ENCODE assay signal across 11 cellular contexts in the genomic region with DNA sequence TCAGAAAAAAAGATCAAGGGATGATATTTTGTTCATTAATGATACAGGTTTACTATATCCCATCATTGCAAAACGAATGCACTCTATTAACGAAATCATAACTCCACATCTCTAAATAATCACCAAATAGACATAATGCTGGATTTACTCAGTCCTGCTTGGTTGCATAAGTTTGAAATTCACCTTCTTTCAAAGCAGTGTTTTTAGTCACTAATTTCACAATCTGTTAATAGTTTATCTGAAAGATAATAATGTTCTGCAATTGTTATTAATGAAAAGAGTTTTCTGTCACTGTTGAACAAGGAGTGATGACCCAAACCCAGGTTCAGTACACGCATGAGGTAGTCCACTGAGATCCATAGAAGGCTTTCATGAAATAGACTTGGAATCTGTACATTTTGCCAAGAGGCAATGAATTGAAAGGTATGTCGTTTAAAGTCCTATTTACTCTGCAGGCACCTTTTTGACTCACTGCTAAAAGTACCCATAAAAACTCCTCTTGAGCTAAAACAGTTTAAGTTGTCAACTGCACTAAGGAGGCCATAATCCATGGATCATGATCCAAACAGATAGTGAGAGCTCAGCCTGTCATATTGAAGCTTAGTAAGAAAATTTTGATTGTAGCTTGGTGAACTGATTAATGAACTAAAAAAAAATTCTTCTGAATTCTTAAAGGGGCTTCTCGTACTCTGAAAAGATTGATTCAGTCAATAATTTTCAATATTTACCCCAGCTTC.
DNase-seq lines count a peak whose midpoint lies in the region; ATAC-seq, FAIRE-seq and TF ChIP-seq lines count a peak whose summit lies in the region.
"Had no signal": no experiment of that assay in that cellular context is flagged by ENCODE, and none has a peak within 500 bp of the region (broad histone marks: within the 10 kb centered on the region; RNA-seq: fewer than 3 reads in every experiment).

No MANE protein-coding gene starts in this region.

- H3K4me3 ChIP-seq in muscle layer of colon (ENCODE audit: low read depth in 1 of 2, low read length in 2 of 2), result no peak overlapping the region

- peak; percentile 7 for ATAC-seq in CD4-positive, alpha-beta T cell (ENCODE audit: poor library complexity)
- ATAC-seq in WTC11, result no peak
- ATAC-seq in HG03439 (IDR thresholded peaks at IDR 0.05; ENCODE audit: unreplicated experiment), result no peak

- peak; percentile 38 for FAIRE-seq in H54 (lab: Jason Lieb, UNC)

- no peaks in the 10 kb centered on the region for H3K9me3 Mint-ChIP-seq in CD4-positive, alpha-beta T cell
- H3K9me3 Mint-ChIP-seq in activated CD4-positive, alpha-beta memory T cell treated with anti-CD3 and anti-CD28 coated beads for 36 hours, result no peaks in the 10 kb centered on the region
- H3K9me3 Mint-ChIP-seq in WTC11, result no peaks in the 10 kb centered on the region

- DNase-seq in CD4-positive, alpha-beta T cell, result no peak
- no peak for DNase-seq in H54 (ENCODE audit: insufficient read length, low spot score)
- no peak for DNase-seq in activated CD4-positive, alpha-beta memory T cell treated with anti-CD3 and anti-CD28 coated beads for 36 hours
- DNase-seq in WTC11 (ENCODE audit: low spot score), result no peak
- no peak for DNase-seq in HUDEP-2 (lab: John Stamatoyannopoulos, UW; ENCODE audit: unreplicated experiment in 76 of 76)
- DNase-seq in NCI-H526 (lab: John Stamatoyannopoulos, UW), result no peak
- DNase-seq: DMS 273 treated with DMSO at 0.1 percent for 48 hours, NCI-H2107, trophoblast cell had no signal

- no peak for TF ChIP-seq POLR2A in H54 (IDR thresholded peaks at IDR 0.05; ENCODE audit: low read depth, low read length)

- intact Hi-C loops in CD4-positive, alpha-beta T cell (cut with DNase I, micrococcal nuclease), result loop anchor here in 1 of 2 experiments (2.0 kb wide), 1 partner anchor 52 kb away; no protein-coding TSS in a partner anchor
- intact Hi-C loops in activated CD4-positive, alpha-beta memory T cell treated with anti-CD3 and anti-CD28 coated beads for 36 hours (cut with micrococcal nuclease), result loop anchor here (1.0 to 2.0 kb wide), 3 partner anchors 16 to 66 kb away; no protein-coding TSS in a partner anchor

- no peaks in the 10 kb centered on the region for H3K27me3 Mint-ChIP-seq in CD4-positive, alpha-beta T cell
- H3K27me3 Mint-ChIP-seq in activated CD4-positive, alpha-beta memory T cell treated with anti-CD3 and anti-CD28 coated beads for 36 hours, result no peaks in the 10 kb centered on the region
- no peaks in the 10 kb centered on the region for H3K27me3 Mint-ChIP-seq in WTC11 (ENCODE audit: low read depth)

- H3K9me3 ChIP-seq in CD4-positive, alpha-beta T cell (ENCODE audit: control insufficient read depth, low read length), result no peaks in the 10 kb centered on the region
- H3K9me3 ChIP-seq in muscle layer of colon (ENCODE audit: low read length), result no peaks in the 10 kb centered on the region

- peaks cover 87% of the 10 kb centered on the region for H3K4me1 Mint-ChIP-seq in CD4-positive, alpha-beta T cell (ENCODE audit: low read depth)
- H3K4me1 Mint-ChIP-seq in activated CD4-positive, alpha-beta memory T cell treated with anti-CD3 and anti-CD28 coated beads for 36 hours (ENCODE audit: low read depth), result peaks cover 80% of the 10 kb centered on the region
- H3K4me1 Mint-ChIP-seq in WTC11, result no peaks in the 10 kb centered on the region

- TF ChIP-seq CTCF in CD4-positive, alpha-beta T cell (IDR thresholded peaks at IDR 0.05), result no peak
- no peak for TF ChIP-seq CTCF in WTC11 (IDR thresholded peaks at IDR 0.05)

- no peaks in the 10 kb centered on the region for H3K27me3 ChIP-seq in CD4-positive, alpha-beta T cell (ENCODE audit: control insufficient read depth, insufficient read depth, low read length)
- no peaks in the 10 kb centered on the region for H3K27me3 ChIP-seq in muscle layer of colon (ENCODE audit: control insufficient read depth in 1 of 2, insufficient read depth in 2 of 2, low read length in 2 of 2)

- H3K4me3 Mint-ChIP-seq in CD4-positive, alpha-beta T cell, result peak overlapping the region; percentile 90
- H3K4me3 Mint-ChIP-seq in activated CD4-positive, alpha-beta memory T cell treated with anti-CD3 and anti-CD28 coated beads for 36 hours, result peak overlapping the region; percentile 78
- H3K4me3 Mint-ChIP-seq in WTC11, result no peak overlapping the region

- H3K9ac ChIP-seq in muscle layer of colon (ENCODE audit: low read length), result no peak overlapping the region

- POLR2A ChIA-PET in CD4-positive, alpha-beta T cell (lab: Charles Lee), result interaction anchor here (0.6 to 2.9 kb wide), 29 partner anchors 9 to 213 kb away, joined by 3 to 52 read pairs (median 4); partner anchors contain the start of gene MBNL1
- POLR2A ChIA-PET in activated CD4-positive, alpha-beta memory T cell treated with anti-CD3 and anti-CD28 coated beads for 36 hours (lab: Charles Lee), result interaction anchor here (0.6 to 2.8 kb wide), 9 partner anchors 9 to 87 kb away, joined by 3 to 16 read pairs (median 3); partner anchors contain the start of gene MBNL1
- POLR2A ChIA-PET in WTC11 (lab: Charles Lee), result no interaction called here

- H3K27ac Mint-ChIP-seq in CD4-positive, alpha-beta T cell, result peak overlapping the region; percentile 96
- H3K27ac Mint-ChIP-seq in activated CD4-positive, alpha-beta memory T cell treated with anti-CD3 and anti-CD28 coated beads for 36 hours, result peak overlapping the region; percentile 85
- H3K27ac Mint-ChIP-seq in WTC11, result no peak overlapping the region

- peak overlapping the region; percentile 42 for H3K27ac ChIP-seq in CD4-positive, alpha-beta T cell (ENCODE audit: low read depth, low read length)
- peak overlapping the region; percentile 28 for H3K27ac ChIP-seq in muscle layer of colon (ENCODE audit: low read depth, low read length)

- CTCF ChIA-PET in CD4-positive, alpha-beta T cell (lab: Charles Lee), result interaction anchor here (1.0 to 1.2 kb wide), 3 partner anchors 9 to 251 kb away, joined by 3 to 5 read pairs (median 3); no protein-coding TSS in a partner anchor
- CTCF ChIA-PET in activated CD4-positive, alpha-beta memory T cell treated with anti-CD3 and anti-CD28 coated beads for 36 hours (lab: Charles Lee), result interaction anchor here (0.7 to 1.8 kb wide), 12 partner anchors 9 to 274 kb away, joined by 3 to 10 read pairs (median 4); no protein-coding TSS in a partner anchor
- CTCF ChIA-PET in WTC11 (lab: Charles Lee), result interaction anchor here (1.4 kb wide), 1 partner anchor 10 kb away, joined by 5 read pairs; no protein-coding TSS in a partner anchor

- H3K36me3 ChIP-seq in muscle layer of colon (ENCODE audit: insufficient read depth, low read length), result no peaks in the 10 kb centered on the region

- H3K36me3 Mint-ChIP-seq in CD4-positive, alpha-beta T cell (ENCODE audit: low read depth), result peaks cover 8% of the 10 kb centered on the region
- H3K36me3 Mint-ChIP-seq in activated CD4-positive, alpha-beta memory T cell treated with anti-CD3 and anti-CD28 coated beads for 36 hours, result peaks cover 2% of the 10 kb centered on the region
- no peaks in the 10 kb centered on the region for H3K36me3 Mint-ChIP-seq in WTC11

- H3K4me1 ChIP-seq in muscle layer of colon (ENCODE audit: insufficient read depth, low read length), result peaks cover 13% of the 10 kb centered on the region

TF ChIP-seq in WTC11, 78 proteins besides CTCF, POLR2A, EP300 and RAD21:
- TF ChIP-seq NFE2L1 (CRISPR knock-in tag; IDR thresholded peaks at IDR 0.05) (no peak), CREB1 (CRISPR knock-in tag; IDR thresholded peaks at IDR 0.05) (no peak)
TF ChIP-seq in WTC11: peak in this region for 0.
